8 cellular contexts compared by ENCODE assay signal in genomic region chr11:65593518-65594414, GRCh38. TPM values are rescaled to one million over a fixed set of nuclear protein-coding genes. Genes with fewer than 3 reads are reported as not detected.
DNase-seq lines count a peak whose midpoint lies in the region; ATAC-seq and TF ChIP-seq lines count a peak whose summit lies in the region.

No MANE protein-coding gene starts in this region.

- H3K4me1 ChIP-seq in SK-N-SH (ENCODE audit: control insufficient read depth in 1 of 2, insufficient read depth in 2 of 2, low read depth in 1 of 2, low read length in 1 of 2) (peaks cover 0 to 12% of the 10 kb centered on the region in 2 experiments; a peak in 1 of 4 replicates), mesendoderm (ENCODE audit: control insufficient read depth, low read depth, low read length) (no peaks in the 10 kb centered on the region)

- peaks cover 12 to 30% of the 10 kb centered on the region in 2 experiments for H3K36me3 ChIP-seq in SK-N-SH (replicated peaks in 1 of 2; ENCODE audit: control insufficient read depth in 1 of 2, insufficient read depth in 2 of 2, low read length in 1 of 2)
- no peaks in the 10 kb centered on the region for H3K36me3 ChIP-seq in mesendoderm (ENCODE audit: control insufficient read depth, insufficient read depth, low read length)

- peak; percentile 57 for DNase-seq in activated gamma-delta T cell treated with Interleukin-2 at 50 U/mL for 16 hours
- DNase-seq in activated gamma-delta T cell (lab: John Stamatoyannopoulos, UW), result no peak
- DNase-seq in SK-N-SH, result peak; percentile 84
- peak; percentile 48 for DNase-seq in mesendoderm
- DNase-seq in omental fat pad (ENCODE audit: low spot score), result no peak
- no peak for DNase-seq in hepatic stellate cell (ENCODE audit: low spot score)
- no peak for DNase-seq in retina

- H3K9me2 ChIP-seq in SK-N-SH, result no peaks in the 10 kb centered on the region

- no peaks in the 10 kb centered on the region for H3K79me1 ChIP-seq in mesendoderm (ENCODE audit: low read length)

- H3K79me2 ChIP-seq in SK-N-SH (ENCODE audit: insufficient read depth), result no peaks in the 10 kb centered on the region
- H3K79me2 ChIP-seq in mesendoderm (ENCODE audit: control insufficient read depth, insufficient read depth, low read length), result no peaks in the 10 kb centered on the region

- H3K4me3 ChIP-seq in SK-N-SH (ENCODE audit: low read depth in 2 of 2, low read length in 1 of 2) (no peak overlapping the region; a peak in 1 of 4 replicates), mesendoderm (ENCODE audit: low read length) (no peak overlapping the region)

- no peak overlapping the region for H2BK5ac ChIP-seq in mesendoderm (ENCODE audit: low read length)

- no peaks in the 10 kb centered on the region for H4K20me1 ChIP-seq in SK-N-SH (ENCODE audit: insufficient read depth)

- H3K9ac ChIP-seq in SK-N-SH (no peak overlapping the region), mesendoderm (ENCODE audit: low read length) (no peak overlapping the region)

- H2BK15ac ChIP-seq in mesendoderm (replicated peaks; ENCODE audit: low read depth), result no peak overlapping the region

- H3K23ac ChIP-seq in mesendoderm (ENCODE audit: low read length), result no peak overlapping the region

- H3K18ac ChIP-seq in mesendoderm (ENCODE audit: low read length), result no peak overlapping the region

- peak; percentile 42 for TF ChIP-seq RAD21 in SK-N-SH (IDR thresholded peaks at IDR 0.05; ENCODE audit: low read length)

- no peak for ATAC-seq in omental fat pad (ENCODE audit: low FRiP score)

- no peak overlapping the region for H3K56ac ChIP-seq in mesendoderm (ENCODE audit: low read length)

- TF ChIP-seq CTCF in SK-N-SH (IDR thresholded peaks at IDR 0.05), result peak; percentile 68
- no peak for TF ChIP-seq CTCF in omental fat pad (IDR thresholded peaks at IDR 0.05)

- H4K8ac ChIP-seq in mesendoderm (ENCODE audit: low read depth, low read length), result no peak overlapping the region

- 87% methylated on average over 18 of the region's 26 CpGs for WGBS in SK-N-SH (ENCODE audit: low lambda C conversion rate)
- WGBS in mesendoderm (ENCODE audit: extremely low coverage, insufficient coverage, low lambda C conversion rate), result no CpG with 5 or more reads among the region's 26 CpGs

- no peak overlapping the region for H3K4me2 ChIP-seq in SK-N-SH
- H3K4me2 ChIP-seq in mesendoderm (ENCODE audit: low read length), result no peak overlapping the region

- H3K9me3 ChIP-seq in SK-N-SH, result no peaks in the 10 kb centered on the region

- CTCF ChIA-PET in SK-N-SH (lab: Yijun Ruan, JAX), result interaction anchor here (0.8 to 12.8 kb wide), 27 partner anchors 8 to 426 kb away, joined by 3 to 216 read pairs (median 4); partner anchors contain the start of genes EHBP1L1, FAM89B, LTBP3 and MAP3K11

- no peak overlapping the region for H4K5ac ChIP-seq in mesendoderm (ENCODE audit: low read length)

- H3K27me3 ChIP-seq in SK-N-SH (ENCODE audit: insufficient read depth) (no peaks in the 10 kb centered on the region), mesendoderm (ENCODE audit: insufficient read depth, low read length, poor library complexity) (peaks cover 4% of the 10 kb centered on the region)

- H2AK5ac ChIP-seq in mesendoderm (ENCODE audit: low read length), result no peak overlapping the region

- POLR2A ChIA-PET in SK-N-SH (lab: Yijun Ruan, JAX), result interaction anchor here (0.6 to 3.1 kb wide), 9 partner anchors 11 to 85 kb away, joined by 3 to 15 read pairs (median 4); partner anchors contain the start of genes EHBP1L1, FAM89B, PCNX3 and ZNRD2

- no peak overlapping the region for H2AFZ ChIP-seq in SK-N-SH (ENCODE audit: low read depth)

- H2BK120ac ChIP-seq in mesendoderm (ENCODE audit: low read depth, low read length), result no peak overlapping the region

- peaks cover 9% of the 10 kb centered on the region for H3F3A ChIP-seq in SK-N-SH (replicated peaks; ENCODE audit: insufficient read depth)

- H3K4ac ChIP-seq in mesendoderm (ENCODE audit: low read depth, low read length), result no peak overlapping the region

- H3K27ac ChIP-seq in SK-N-SH (ENCODE audit: low read depth in 2 of 2, low read length in 1 of 2), result peak overlapping the region in 1 of 2 experiments; percentile 25; a peak in 1 of 4 replicates
- H3K27ac ChIP-seq in cingulate gyrus (ENCODE audit: low read depth, low read length), result peak overlapping the region; percentile 67
- H3K27ac ChIP-seq in mesendoderm (ENCODE audit: low read depth, low read length), result no peak overlapping the region

- TF ChIP-seq EP300 in SK-N-SH (IDR thresholded peaks at IDR 0.05; ENCODE audit: borderline replicate concordance in 1 of 2, low read depth in 1 of 2, low read length in 1 of 2), result no peak

TF ChIP-seq in SK-N-SH, 30 proteins besides CTCF, POLR2A, EP300 and RAD21:
- no peak for TF ChIP-seq EZH2phosphoT487 (IDR thresholded peaks at IDR 0.05; ENCODE audit: borderline replicate concordance, low read depth)
- peak; percentile 50 for TF ChIP-seq SMC3 (IDR thresholded peaks at IDR 0.05; ENCODE audit: low read depth, low read length)
- TF ChIP-seq MXI1 (IDR thresholded peaks at IDR 0.05; ENCODE audit: low read depth, low read length), result peak; percentile 99
- no peak for TF ChIP-seq USF2 (IDR thresholded peaks at IDR 0.05; ENCODE audit: borderline replicate concordance, low read depth, low read length)
TF ChIP-seq in SK-N-SH: peak in this region for 2.

RNA-seq across cellular contexts. Expression of gene KCNK7, which starts 1.8 kb away (rescaled TPM):
- 0.34 and 0.58 TPM in 2 replicates for polyA plus RNA-seq in SK-N-SH (2012; rRNA removed)
- 0.09 and 0.26 TPM in 2 replicates for polyA plus RNA-seq in SK-N-SH (2012; cell fraction: cytosol; rRNA removed)
- 1.4 and 3.2 TPM in 2 replicates for polyA plus RNA-seq in SK-N-SH (2012; cell fraction: nucleus; rRNA removed)
- polyA plus RNA-seq in mesendoderm (2013, experiment 1 of 2), result not detected
- 0.04 TPM for polyA plus RNA-seq in mesendoderm (2013, experiment 2 of 2)
- total RNA-seq in omental fat pad, result 1 to 10 TPM in 3 of 4 donors, not detected in 1; 1.1 to 1.7 (median 1.5) TPM

RNA-seq across cellular contexts. Expression of gene EHBP1L1, which starts 17.9 kb away (rescaled TPM):
- 35.1 and 48.7 TPM in 2 replicates for polyA plus RNA-seq in SK-N-SH (2012; rRNA removed)
- 17.6 and 25.5 TPM in 2 replicates for polyA plus RNA-seq in SK-N-SH (2012; cell fraction: cytosol; rRNA removed)
- 163 and 263 TPM in 2 replicates for polyA plus RNA-seq in SK-N-SH (2012; cell fraction: nucleus; rRNA removed)
- polyA plus RNA-seq in mesendoderm (2013, experiment 1 of 2), result 1.5 TPM
- polyA plus RNA-seq in mesendoderm (2013, experiment 2 of 2), result 2.7 TPM
- total RNA-seq in omental fat pad, result 100 to 1,000 TPM in 1 of 4 donors, 10 to 100 TPM in 3; 21.2 to 125 (median 65.6) TPM

RNA-seq across cellular contexts. Expression of gene MAP3K11, which starts 20.3 kb away (rescaled TPM):
- polyA plus RNA-seq in SK-N-SH (2012; rRNA removed), result 28.9 and 31.1 TPM in 2 replicates
- polyA plus RNA-seq in SK-N-SH (2012; cell fraction: cytosol; rRNA removed), result 10.6 and 16.9 TPM in 2 replicates
- polyA plus RNA-seq in SK-N-SH (2012; cell fraction: nucleus; rRNA removed), result 63.4 and 87.5 TPM in 2 replicates
- 21.4 TPM for polyA plus RNA-seq in mesendoderm (2013, experiment 1 of 2)
- polyA plus RNA-seq in mesendoderm (2013, experiment 2 of 2), result 21.4 TPM
- 10 to 100 TPM; 29.6 to 69.5 (median 44.8) TPM for total RNA-seq in omental fat pad

RNA-seq across cellular contexts. Expression of gene FAM89B, which starts 21.4 kb away (rescaled TPM):
- polyA plus RNA-seq in SK-N-SH (2012; rRNA removed), result 61.3 and 65.3 TPM in 2 replicates
- polyA plus RNA-seq in SK-N-SH (2012; cell fraction: cytosol; rRNA removed), result 19.9 and 37.5 TPM in 2 replicates
- polyA plus RNA-seq in SK-N-SH (2012; cell fraction: nucleus; rRNA removed), result 38.7 and 41.4 TPM in 2 replicates
- polyA plus RNA-seq in mesendoderm (2013, experiment 1 of 2), result 17.5 TPM
- 17.1 TPM for polyA plus RNA-seq in mesendoderm (2013, experiment 2 of 2)
- total RNA-seq in omental fat pad, result 10 to 100 TPM; 29.1 to 37.4 (median 33.1) TPM

RNA-seq across cellular contexts. Expression of gene PCNX3, which starts 21.8 kb away (rescaled TPM):
- polyA plus RNA-seq in SK-N-SH (2012; rRNA removed), result 23.8 and 33.7 TPM in 2 replicates
- polyA plus RNA-seq in SK-N-SH (2012; cell fraction: cytosol; rRNA removed), result 7.5 and 14.8 TPM in 2 replicates
- polyA plus RNA-seq in SK-N-SH (2012; cell fraction: nucleus; rRNA removed), result 88.7 and 115 TPM in 2 replicates
- 16.1 TPM for polyA plus RNA-seq in mesendoderm (2013, experiment 1 of 2)
- polyA plus RNA-seq in mesendoderm (2013, experiment 2 of 2), result 16.3 TPM
- 10 to 100 TPM; 15.8 to 25.1 (median 20.7) TPM for total RNA-seq in omental fat pad

Comparison
In these comparisons a context has a peak if more than half of its experiments do, and no peak if none do; other contexts are left out.
1. DNase-seq: peak in activated gamma-delta T cell treated with Interleukin-2 at 50 U/mL for 16 hours (single experiment), SK-N-SH (single experiment) and mesendoderm (single experiment); none in activated gamma-delta T cell (single experiment), omental fat pad (single experiment), hepatic stellate cell (single experiment) and retina (single experiment).